In the genomic region with DNA sequence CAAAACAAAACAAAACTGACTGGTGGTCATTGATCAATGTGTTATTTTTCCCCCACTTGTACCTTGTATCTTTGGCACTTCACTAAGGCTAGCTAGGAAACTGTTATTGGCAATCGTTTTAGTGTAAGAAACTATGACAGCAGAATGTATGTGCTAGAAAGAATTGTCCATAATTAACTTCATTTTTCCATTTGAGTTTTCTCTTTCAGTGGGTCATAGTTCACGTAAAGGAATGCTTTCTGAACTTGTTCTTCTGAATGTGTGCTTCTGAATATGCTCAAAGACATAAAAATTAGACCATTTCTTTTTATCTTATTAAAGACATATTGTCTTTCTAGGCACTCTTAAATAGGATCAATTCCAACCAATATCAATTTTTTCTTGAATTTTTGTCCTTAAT, we compare ENCODE assay signal across 31 cellular contexts.
"Had no signal": no experiment of that assay in that cellular context is flagged by ENCODE, and none has a peak within 500 bp of the region (broad histone marks: within the 10 kb centered on the region; RNA-seq: fewer than 3 reads in every experiment).

No MANE protein-coding gene starts in this region.

- H3K36me3 Mint-ChIP-seq: stimulated activated memory B cell treated with anti-CD40 and anti-IgM and Interleukin-4, amounts not matched to agents 10 μg/mL and 1 μg/mL and 100 μg/mL, for 72 hours had no signal

- DNase-seq: natural killer cell; occipital lobe; ovary; posterior cingulate gyrus; psoas muscle; right cardiac atrium; spleen; stimulated activated CD4-positive, alpha-beta T cell treated with anti-CD3 and anti-CD28 coated beads, Interleukin-12 subunit alpha, Interleukin-12 subunit beta, amount 100 ng/mL, for 4 hours; stimulated activated CD4-positive, alpha-beta T cell treated with anti-CD3 and anti-CD28 coated beads, Interleukin-1b, Interleukin-23, amount 100 ng/mL, for 48 hours; stimulated activated CD4-positive, alpha-beta T cell treated with anti-CD3 and anti-CD28 coated beads, Interleukin-4, amount 100 ng/mL, for 1 hour; stimulated activated CD4-positive, alpha-beta T cell treated with anti-CD3 and anti-CD28 coated beads, Interleukin-4, amount 100 ng/mL, for 4 hours; stimulated activated CD8-positive, alpha-beta memory T cell treated with anti-CD3 and anti-CD28 coated beads, Interleukin-4, amount 100 ng/mL, for 48 hours; stimulated activated naive CD4-positive, alpha-beta T cell; stimulated activated naive CD8-positive, alpha-beta T cell treated with anti-CD3 and anti-CD28 coated beads, Interleukin-15, amount 100 ng/mL, for 72 hours; stimulated activated naive CD8-positive, alpha-beta T cell treated with anti-CD3 and anti-CD28 coated beads, Interleukin-15, Interleukin-2, amounts not matched to agents 100 U/mL and 50 U/mL, for 24 hours; substantia nigra; testis; tibial artery; transverse colon; upper lobe of right lung; uterus had no signal

- H3K27me3 Mint-ChIP-seq: progenitor cell of endocrine pancreas; stimulated activated memory B cell treated with anti-CD40 and anti-IgM and Interleukin-4, amounts not matched to agents 10 μg/mL and 1 μg/mL and 100 μg/mL, for 72 hours; stimulated activated naive CD8-positive, alpha-beta T cell treated with anti-CD3 and anti-CD28 coated beads, Interleukin-15, amount 100 ng/mL, for 72 hours; type B pancreatic cell had no signal

- H3K27me3 ChIP-seq: neural progenitor cell, ovary, spleen, suprapubic skin, testis, tibial artery, transverse colon, upper lobe of right lung, uterus had no signal

- H3K9me3 ChIP-seq: ovary, psoas muscle, spleen, suprapubic skin, testis, tibial artery, transverse colon, upper lobe of right lung, uterus had no signal

- H3K4me3 Mint-ChIP-seq: natural killer cell; nephron; neural progenitor cell; stimulated activated memory B cell treated with anti-CD40 and anti-IgM and Interleukin-4, amounts not matched to agents 10 μg/mL and 1 μg/mL and 100 μg/mL, for 72 hours; stimulated activated naive CD8-positive, alpha-beta T cell treated with anti-CD3 and anti-CD28 coated beads, Interleukin-15, amount 100 ng/mL, for 72 hours; type B pancreatic cell had no signal

- H3K9me3 Mint-ChIP-seq: nephron, neural progenitor cell, type B pancreatic cell had no signal

- H2AFZ ChIP-seq: neural progenitor cell, parathyroid adenoma had no signal

- H3K9ac ChIP-seq: neural progenitor cell, parathyroid adenoma had no signal

- H3K4me1 ChIP-seq: neural progenitor cell, parathyroid adenoma, psoas muscle, spleen, suprapubic skin, testis, tibial artery, transverse colon, upper lobe of right lung, uterus had no signal

- H3K4me1 Mint-ChIP-seq: natural killer cell; nephron; neural progenitor cell; stimulated activated memory B cell treated with anti-CD40 and anti-IgM and Interleukin-4, amounts not matched to agents 10 μg/mL and 1 μg/mL and 100 μg/mL, for 72 hours; stimulated activated naive CD8-positive, alpha-beta T cell treated with anti-CD3 and anti-CD28 coated beads, Interleukin-15, amount 100 ng/mL, for 72 hours had no signal

- H3K79me2 ChIP-seq: parathyroid adenoma had no signal

- H3K27ac ChIP-seq: neural progenitor cell, ovary, parathyroid adenoma, psoas muscle, skin epidermis, spleen, suprapubic skin, testis, tibial artery, transverse colon, upper lobe of right lung, uterus had no signal

- H3K4me2 ChIP-seq: neural progenitor cell, smooth muscle cell had no signal

- H3K36me3 ChIP-seq: neural progenitor cell, ovary, spleen, suprapubic skin, tibial artery, transverse colon, upper lobe of right lung, uterus had no signal

- ATAC-seq: natural killer cell; psoas muscle; right cardiac atrium; sciatic nerve; stimulated activated memory B cell treated with anti-CD40 and anti-IgM and Interleukin-4, amounts not matched to agents 10 μg/mL and 1 μg/mL and 100 μg/mL, for 72 hours; stimulated activated naive CD8-positive, alpha-beta T cell treated with anti-CD3 and anti-CD28 coated beads, Interleukin-15, amount 100 ng/mL, for 72 hours; stimulated activated naive CD8-positive, alpha-beta T cell treated with anti-CD3 and anti-CD28 coated beads, Interleukin-15, Interleukin-2, amounts not matched to agents 100 U/mL and 50 U/mL, for 24 hours; upper lobe of right lung had no signal

- H3K4me3 ChIP-seq: neural progenitor cell, ovary, psoas muscle, skin epidermis, smooth muscle cell, spleen, suprapubic skin, testis, tibial artery, transverse colon, upper lobe of right lung, uterus had no signal

- H3K27ac Mint-ChIP-seq: natural killer cell; nephron; neural progenitor cell; progenitor cell of endocrine pancreas; stimulated activated memory B cell treated with anti-CD40 and anti-IgM and Interleukin-4, amounts not matched to agents 10 μg/mL and 1 μg/mL and 100 μg/mL, for 72 hours; stimulated activated naive CD8-positive, alpha-beta T cell treated with anti-CD3 and anti-CD28 coated beads, Interleukin-15, amount 100 ng/mL, for 72 hours; type B pancreatic cell had no signal
